In genomic region chr6:20458051-20458894, GRCh38 we compare ENCODE assay signal across 1 cellular context.
TF ChIP-seq lines count a peak whose summit lies in the region.

No MANE protein-coding gene starts in this region.

TF ChIP-seq in K562, 482 proteins besides CTCF, POLR2A, EP300 and RAD21 (continues in another document):
- TF ChIP-seq ZNF445 (CRISPR knock-in tag; IDR thresholded peaks at IDR 0.05; ENCODE audit: low read depth) (no peak), TRIM28 (IDR thresholded peaks at IDR 0.05) (no peak), GTF2B (IDR thresholded peaks at IDR 0.05; ENCODE audit: extremely low read depth, insufficient read length) (no peak), ZEB2 (IDR thresholded peaks at IDR 0.05) (peak; percentile 73), CC2D1A (IDR thresholded peaks at IDR 0.05) (peak; percentile 45; the same call in 1 of the 2 replicates), HMG20A (CRISPR knock-in tag; conservative IDR thresholded peaks at IDR 0.05) (no peak), POLR2B (IDR thresholded peaks at IDR 0.05; ENCODE audit: low read depth, partially characterized antibody) (peak; percentile 6), PKNOX1 (IDR thresholded peaks at IDR 0.05) (peak; percentile 33; the same call in 1 of the 2 replicates), CEBPG (CRISPR knock-in tag; IDR thresholded peaks at IDR 0.05) (no peak), CEBPG (tag; conservative IDR thresholded peaks at IDR 0.05 in 1 of 2, IDR thresholded peaks at IDR 0.05 in 1 of 2) (no peak), ARNT (IDR thresholded peaks at IDR 0.05) (peak; percentile 70 to 93; a peak in 3 of 4 replicates), JUND (IDR thresholded peaks at IDR 0.05; ENCODE audit: borderline replicate concordance, low read depth, low read length) (peak; percentile 89), JUND (tag; IDR thresholded peaks at IDR 0.05; ENCODE audit: borderline replicate concordance, low read depth, low read length) (peak; percentile 85; the same call in 1 of the 3 replicates), KLF16 (IDR thresholded peaks at IDR 0.05) (peak; percentile 80), SMARCE1 (IDR thresholded peaks at IDR 0.05) (peak; percentile 98), FOXM1 (IDR thresholded peaks at IDR 0.05; ENCODE audit: low read depth) (peak; percentile 73), FOXM1 (CRISPR knock-in tag; IDR thresholded peaks at IDR 0.05; ENCODE audit: low read depth) (no peak), CREM (IDR thresholded peaks at IDR 0.05; ENCODE audit: low read depth) (peak; percentile 54), ELK3 (CRISPR knock-in tag; IDR thresholded peaks at IDR 0.05) (no peak), ZNF778 (CRISPR knock-in tag; IDR thresholded peaks at IDR 0.05) (no peak), EP400 (IDR thresholded peaks at IDR 0.05) (peak; percentile 39), NCOA1 (IDR thresholded peaks at IDR 0.05; ENCODE audit: low read depth) (peak; percentile 83; the same call in 1 of the 2 replicates), PHF21A (IDR thresholded peaks at IDR 0.05; ENCODE audit: borderline replicate concordance, low read depth) (peak; percentile 10; the same call in 1 of the 2 replicates), TAF15 (IDR thresholded peaks at IDR 0.05; ENCODE audit: low read depth, low read length) (no peak), MEF2A (IDR thresholded peaks at IDR 0.05; ENCODE audit: control insufficient read depth, low read depth, low read length) (peak; percentile 95), POU5F1 (IDR thresholded peaks at IDR 0.05; ENCODE audit: borderline replicate concordance, low read depth, low read length, partially characterized antibody) (no peak), ZNF740 (CRISPR knock-in tag; IDR thresholded peaks at IDR 0.05) (no peak), ZNF740 (tag; IDR thresholded peaks at IDR 0.05) (no peak; a peak in 1 of 4 replicates), SOX6 (IDR thresholded peaks at IDR 0.05) (peak; percentile 94), ZNF407 (IDR thresholded peaks at IDR 0.05; ENCODE audit: low read depth) (0 out of 2 replicates have a peak, but pooled peaks have one; percentile 19), MTA2 (IDR thresholded peaks at IDR 0.05; ENCODE audit: low read depth) (peak; percentile 88), ZNF316 (IDR thresholded peaks at IDR 0.05) (peak; percentile 91), CBX2 (IDR thresholded peaks at IDR 0.05; ENCODE audit: insufficient read depth, low read length, poor library complexity, severe bottlenecking) (no peak), FOSL1 (tag; conservative IDR thresholded peaks at IDR 0.05) (peak; percentile 68), GATAD2B (IDR thresholded peaks at IDR 0.05; ENCODE audit: borderline replicate concordance) (peak; percentile 83; the same call in 1 of the 2 replicates), NR2C2 (CRISPR knock-in tag; IDR thresholded peaks at IDR 0.05) (no peak), NR2C2 (tag; IDR thresholded peaks at IDR 0.05) (peak; percentile 34), PHB2 (IDR thresholded peaks at IDR 0.05; ENCODE audit: low read depth) (no peak), ZSCAN32 (CRISPR knock-in tag; IDR thresholded peaks at IDR 0.05) (no peak), HDAC2 (IDR thresholded peaks at IDR 0.05) (peak; percentile 84), ETV6 (IDR thresholded peaks at IDR 0.05; ENCODE audit: borderline replicate concordance in 1 of 2, low read depth in 2 of 2, low read length in 1 of 2) (no peak), ETV6 (CRISPR knock-in tag; IDR thresholded peaks at IDR 0.05; ENCODE audit: borderline replicate concordance) (no peak), ZNF318 (IDR thresholded peaks at IDR 0.05; ENCODE audit: borderline replicate concordance in 1 of 2, low read depth in 1 of 2) (no peak), SPI1 (IDR thresholded peaks at IDR 0.05; ENCODE audit: borderline replicate concordance, low read depth, low read length) (peak; percentile 99)
